10 cellular contexts compared by ENCODE assay signal in genomic region chr20:3794701-3795420, GRCh38. TPM values are rescaled to one million over a fixed set of nuclear protein-coding genes. Genes with fewer than 3 reads are reported as not detected.
DNase-seq lines count a peak whose midpoint lies in the region; ATAC-seq and TF ChIP-seq lines count a peak whose summit lies in the region.
"Had no signal": no experiment of that assay in that cellular context is flagged by ENCODE, and none has a peak within 500 bp of the region (broad histone marks: within the 10 kb centered on the region; RNA-seq: fewer than 3 reads in every experiment).

No MANE protein-coding gene starts in this region.

- peaks cover 0 to 22% (median 20%) of the 10 kb centered on the region in 3 donors for H3K36me3 Mint-ChIP-seq in naive thymus-derived CD8-positive, alpha-beta T cell

- WGBS in IMR-90 (ENCODE audit: extremely low coverage in 2 of 2, insufficient read length in 1 of 2), 2 experiments: 87% methylated on average over 3 of the region's 25 CpGs; no CpG with 5 or more reads in 1 of the 2 experiments

- peaks cover 31 to 45% of the 10 kb centered on the region in 2 experiments for H3K79me1 ChIP-seq in IMR-90 (ENCODE audit: low read depth in 1 of 2, low read length in 2 of 2)

- peak overlapping the region; percentile 82; the same call in 1 of the 2 replicates for H3K4me3 ChIP-seq in IMR-90 (ENCODE audit: insufficient read depth, low read depth, low read length)

- ATAC-seq in IMR-90 (ENCODE audit: low read depth) (no peak), HG03175 (IDR thresholded peaks at IDR 0.05; ENCODE audit: unreplicated experiment) (no peak)
- no peak for ATAC-seq in naive thymus-derived CD8-positive, alpha-beta T cell

- H3K9me3 Mint-ChIP-seq in naive thymus-derived CD8-positive, alpha-beta T cell: no peaks in the 10 kb centered on the region

- H2BK120ac ChIP-seq in IMR-90 (ENCODE audit: low read depth, low read length): peak overlapping the region; percentile 22

- peak overlapping the region; percentile 67; the same call in 1 of the 2 replicates for H3K23ac ChIP-seq in IMR-90 (ENCODE audit: low read depth, low read length)

- H2BK15ac ChIP-seq in IMR-90 (ENCODE audit: low read depth, low read length): peak overlapping the region; percentile 87; the same call in 1 of the 3 replicates

- intact Hi-C loops in IMR-90 (cut with micrococcal nuclease): no loop called here

- in situ Hi-C loops in IMR-90 (cut with MboI; ENCODE audit: low sequenced_read_pairs): no loop called here

- peak overlapping the region; percentile 95; the same call in 1 of the 2 replicates for H3K4ac ChIP-seq in IMR-90 (ENCODE audit: low read depth, low read length)

- H3K14ac ChIP-seq in IMR-90 (replicated peaks; ENCODE audit: low read depth, low read length): peak overlapping the region; percentile 54; the same call in 1 of the 2 replicates

- peak overlapping the region; percentile 97 for H3K27ac ChIP-seq in 22Rv1
- H3K27ac ChIP-seq in IMR-90 (ENCODE audit: insufficient read depth, low read length): peak overlapping the region; percentile 95
- H3K27ac ChIP-seq in caudate nucleus (ENCODE audit: low read depth, low read length): peak overlapping the region; percentile 99

- TF ChIP-seq POLR2A in IMR-90 (IDR thresholded peaks at IDR 0.05; ENCODE audit: low read depth, low read length): no peak

- no peaks in the 10 kb centered on the region for H3K27me3 Mint-ChIP-seq in naive thymus-derived CD8-positive, alpha-beta T cell

- DNase-seq in IMR-90: no peak
- DNase-seq in caudate nucleus (lab: John Stamatoyannopoulos, UW): no peak
- DNase-seq in naive thymus-derived CD8-positive, alpha-beta T cell: no peak
- no peak for DNase-seq in HPDE6-E6E7 (ENCODE audit: extremely low spot score)
- DNase-seq in NCI-H2029 treated with DMSO at 0.1 percent for 48 hours (lab: John Stamatoyannopoulos, UW): no peak
- no peak for DNase-seq in midbrain (lab: John Stamatoyannopoulos, UW)
- DNase-seq: DMS79 treated with DMSO at 0.1 percent for 48 hours had no signal

- peaks cover 15% of the 10 kb centered on the region for H3K9me1 ChIP-seq in IMR-90 (ENCODE audit: insufficient read depth, low read length)

- H3K36me3 ChIP-seq in IMR-90 (ENCODE audit: control insufficient read depth, insufficient read depth, low read length): peaks cover 11% of the 10 kb centered on the region

- H3K4me3 Mint-ChIP-seq in naive thymus-derived CD8-positive, alpha-beta T cell: peak overlapping the region; percentile 89 to 99 (median 94)

- no peaks in the 10 kb centered on the region for H3K9me3 ChIP-seq in IMR-90 (ENCODE audit: control insufficient read depth, insufficient read depth, low read length)

- CTCF ChIA-PET in IMR-90 (lab: Yijun Ruan, JAX): no interaction called here

- no peak for TF ChIP-seq RAD21 in IMR-90 (IDR thresholded peaks at IDR 0.05; ENCODE audit: low read length)

- H2BK20ac ChIP-seq in IMR-90 (ENCODE audit: low read depth, low read length): no peak overlapping the region

- no peaks in the 10 kb centered on the region for H3K27me3 ChIP-seq in IMR-90 (ENCODE audit: control insufficient read depth, insufficient read depth, low read length)

- TF ChIP-seq CTCF in 22Rv1 (IDR thresholded peaks at IDR 0.05) (no peak), IMR-90 (conservative IDR thresholded peaks at IDR 0.05; ENCODE audit: low read depth, low read length) (no peak)

- H2BK5ac ChIP-seq in IMR-90 (ENCODE audit: low read depth, low read length, poor library complexity, severe bottlenecking): peak overlapping the region; percentile 90

- no peak overlapping the region for H3K18ac ChIP-seq in IMR-90 (ENCODE audit: low read depth, low read length)

- POLR2A ChIA-PET in IMR-90 (lab: Charles Lee; ENCODE audit: unreplicated experiment): no interaction called here
- POLR2A ChIA-PET in naive thymus-derived CD8-positive, alpha-beta T cell (lab: Charles Lee): interaction anchor here (0.7 to 2.7 kb wide), 4 partner anchors 9 to 60 kb away, joined by 3 to 9 read pairs (median 3); partner anchors contain the start of gene CENPB

- H4K5ac ChIP-seq in IMR-90 (ENCODE audit: low read depth, low read length): peak overlapping the region; percentile 36

- peak overlapping the region; percentile 89 to 98 (median 96) for H3K27ac Mint-ChIP-seq in naive thymus-derived CD8-positive, alpha-beta T cell

- no peak overlapping the region for H3K56ac ChIP-seq in IMR-90 (ENCODE audit: extremely low read depth, insufficient read depth, low read length)

- H4K20me1 ChIP-seq in IMR-90 (ENCODE audit: insufficient read depth, low read length): no peaks in the 10 kb centered on the region

- H3K4me1 Mint-ChIP-seq in naive thymus-derived CD8-positive, alpha-beta T cell: peaks cover 14 to 39% (median 36%) of the 10 kb centered on the region in 4 donors

- no peak overlapping the region for H4K91ac ChIP-seq in IMR-90 (ENCODE audit: insufficient read depth, low read depth, low read length)

- H2AK5ac ChIP-seq in IMR-90 (ENCODE audit: low read depth, low read length): peak overlapping the region; percentile 29

- peak overlapping the region; percentile 42 for H2AK9ac ChIP-seq in IMR-90 (replicated peaks; ENCODE audit: low read depth, low read length, poor library complexity)

- BruUV-seq in IMR-90 (replicated peaks; lab: Mats Ljungman, UMichigan): no TSS peak

- dilution Hi-C loops in IMR-90 (cut with HindIII; ENCODE audit: low sequenced_read_pairs, unreplicated experiment): no loop called here

- peak overlapping the region; percentile 74 to 92 for H4K8ac ChIP-seq in IMR-90 (ENCODE audit: low read depth in 2 of 2, low read length in 2 of 2)

- H3K4me1 ChIP-seq in IMR-90 (ENCODE audit: control insufficient read depth, insufficient read depth, low read length): peaks cover 26% of the 10 kb centered on the region

- H3K4me2 ChIP-seq in IMR-90 (ENCODE audit: low read depth, low read length): peak overlapping the region; percentile 92; the same call in 1 of the 2 replicates

- peak overlapping the region; percentile 80; the same call in 1 of the 2 replicates for H3K9ac ChIP-seq in IMR-90 (ENCODE audit: low read depth, low read length)

- H2AFZ ChIP-seq in IMR-90 (replicated peaks; ENCODE audit: low read length, poor library complexity): peak overlapping the region; percentile 91

TF ChIP-seq in IMR-90, 13 proteins besides CTCF, POLR2A, EP300 and RAD21:
- TF ChIP-seq FOS (IDR thresholded peaks at IDR 0.05; ENCODE audit: low read depth, low read length) (no peak), RFX5 (IDR thresholded peaks at IDR 0.05; ENCODE audit: low read depth, low read length) (no peak), SMC3 (IDR thresholded peaks at IDR 0.05; ENCODE audit: low read depth, low read length) (no peak), ELK1 (IDR thresholded peaks at IDR 0.05; ENCODE audit: borderline replicate concordance, low read depth, low read length) (no peak), CHD1 (IDR thresholded peaks at IDR 0.05; ENCODE audit: low read depth, low read length) (no peak), MAZ (IDR thresholded peaks at IDR 0.05; ENCODE audit: borderline replicate concordance, low read depth, low read length) (no peak), RCOR1 (IDR thresholded peaks at IDR 0.05; ENCODE audit: insufficient replicate concordance, low read length) (no peak), CEBPB (IDR thresholded peaks at IDR 0.05; ENCODE audit: low read depth, low read length) (no peak), BHLHE40 (IDR thresholded peaks at IDR 0.05; ENCODE audit: low read depth, low read length) (no peak)

RNA-seq across cellular contexts. Expression of gene CDC25B, which starts 1.2 kb away (rescaled TPM):
- total RNA-seq in IMR-90 (2012; rRNA removed): 14.5 and 14.7 TPM in 2 replicates
- 50.5 and 59.8 TPM in 2 replicates for polyA plus RNA-seq in IMR-90 (2012; rRNA removed)
- polyA plus RNA-seq in IMR-90 (2012; cell fraction: cytosol; rRNA removed): 35.2 and 48.2 TPM in 2 replicates
- 165 TPM in 2 replicates for polyA plus RNA-seq in IMR-90 (2012; cell fraction: nucleus; rRNA removed; ENCODE audit: low replicate concordance)
- 100 to 1,000 TPM; 320 to 336 TPM for total RNA-seq in naive thymus-derived CD8-positive, alpha-beta T cell
- polyA plus RNA-seq in naive thymus-derived CD8-positive, alpha-beta T cell: 10 to 100 TPM; 38.1 to 49.7 (median 42.0) TPM

RNA-seq across cellular contexts. Expression of gene CENPB, which starts 8.3 kb away (rescaled TPM):
- 59.1 and 72.2 TPM in 2 replicates for total RNA-seq in IMR-90 (2012; rRNA removed)
- 45.7 and 49.3 TPM in 2 replicates for polyA plus RNA-seq in IMR-90 (2012; rRNA removed)
- 37.2 and 44.3 TPM in 2 replicates for polyA plus RNA-seq in IMR-90 (2012; cell fraction: cytosol; rRNA removed)
- polyA plus RNA-seq in IMR-90 (2012; cell fraction: nucleus; rRNA removed; ENCODE audit: low replicate concordance): 18.7 and 35.4 TPM in 2 replicates
- total RNA-seq in naive thymus-derived CD8-positive, alpha-beta T cell: 10 to 100 TPM; 45.8 to 48.6 TPM
- 1 to 10 TPM; 1.0 to 1.7 (median 1.4) TPM for polyA plus RNA-seq in naive thymus-derived CD8-positive, alpha-beta T cell

RNA-seq across cellular contexts. Expression of gene SPEF1, which starts 13.6 kb away (rescaled TPM):
- total RNA-seq in IMR-90 (2012; rRNA removed): under 0.01 TPM in 1 of 2 replicates, not detected in the other
- polyA plus RNA-seq in IMR-90 (2012; rRNA removed): 0.15 and 0.26 TPM in 2 replicates
- polyA plus RNA-seq in IMR-90 (2012; cell fraction: cytosol; rRNA removed): 0.30 and 0.54 TPM in 2 replicates
- polyA plus RNA-seq in IMR-90 (2012; cell fraction: nucleus; rRNA removed; ENCODE audit: low replicate concordance): 0.58 and 0.99 TPM in 2 replicates
- total RNA-seq in naive thymus-derived CD8-positive, alpha-beta T cell: under 1 TPM in 1 of 2 experiments, not detected in 1; 0.33 TPM
- not detected for polyA plus RNA-seq in naive thymus-derived CD8-positive, alpha-beta T cell
- total RNA-seq: glomerular endothelial cell had no signal

RNA-seq across cellular contexts. Expression of gene AP5S1, which starts 25.5 kb away (rescaled TPM):
- 11.4 and 11.7 TPM in 2 replicates for total RNA-seq in IMR-90 (2012; rRNA removed)
- 10.1 and 12.5 TPM in 2 replicates for polyA plus RNA-seq in IMR-90 (2012; rRNA removed)
- polyA plus RNA-seq in IMR-90 (2012; cell fraction: cytosol; rRNA removed): 10.6 and 20.2 TPM in 2 replicates
- polyA plus RNA-seq in IMR-90 (2012; cell fraction: nucleus; rRNA removed; ENCODE audit: low replicate concordance): 6.5 and 12.1 TPM in 2 replicates
- 10 to 100 TPM; 12.6 to 14.5 TPM for total RNA-seq in naive thymus-derived CD8-positive, alpha-beta T cell
- polyA plus RNA-seq in naive thymus-derived CD8-positive, alpha-beta T cell: 10 to 100 TPM; 10.1 to 21.8 (median 19.3) TPM

RNA-seq across cellular contexts. Expression of gene ADISSP, which starts 27.3 kb away (rescaled TPM):
- total RNA-seq in IMR-90 (2012; rRNA removed): 31.4 and 31.9 TPM in 2 replicates
- 58.2 and 65.0 TPM in 2 replicates for polyA plus RNA-seq in IMR-90 (2012; rRNA removed)
- 75.4 and 85.6 TPM in 2 replicates for polyA plus RNA-seq in IMR-90 (2012; cell fraction: cytosol; rRNA removed)
- 17.7 and 47.7 TPM in 2 replicates for polyA plus RNA-seq in IMR-90 (2012; cell fraction: nucleus; rRNA removed; ENCODE audit: low replicate concordance)
- 10 to 100 TPM; 19.5 to 19.6 TPM for total RNA-seq in naive thymus-derived CD8-positive, alpha-beta T cell
- polyA plus RNA-seq in naive thymus-derived CD8-positive, alpha-beta T cell: 10 to 100 TPM; 17.6 to 32.4 (median 22.2) TPM

Comparison
In these comparisons a context has a peak if more than half of its experiments do, and no peak if none do; other contexts are left out.
1. RNA of gene CDC25B, which starts 1.2 kb away (total RNA-seq): 320 to 336 TPM in naive thymus-derived CD8-positive, alpha-beta T cell; 14.5 to 14.7 TPM in IMR-90; every median in the first group is over 10 times any median in the second.
2. Peak in every context shown above with its lines, with median percentiles within 50 percentile points of each other: H3K27ac ChIP-seq.